24 cellular contexts compared by ENCODE assay signal in genomic region chrX:15758140-15758539, GRCh38. TPM values are rescaled to one million over a fixed set of nuclear protein-coding genes. Genes with fewer than 3 reads are reported as not detected.
DNase-seq lines count a peak whose midpoint lies in the region; ATAC-seq and TF ChIP-seq lines count a peak whose summit lies in the region.
"Had no signal": no experiment of that assay in that cellular context is flagged by ENCODE, and none has a peak within 500 bp of the region (broad histone marks: within the 10 kb centered on the region; RNA-seq: fewer than 3 reads in every experiment).

No MANE protein-coding gene starts in this region.

- POLR2A ChIA-PET in Panc1 (lab: Charles Lee) = no interaction called here
- POLR2A ChIA-PET in naive thymus-derived CD8-positive, alpha-beta T cell (lab: Charles Lee) = interaction anchor here (0.5 to 2.4 kb wide), 5 partner anchors 18 to 41 kb away, joined by 3 to 17 read pairs (median 7); partner anchors contain the start of genes CA5B and ZRSR2

- H3K36me3 Mint-ChIP-seq in activated T-cell treated with anti-CD3 and anti-CD28 coated beads, Interleukin-2, amount 50 U/mL, for 24 hours (ENCODE audit: low read depth) = peaks cover 3% of the 10 kb centered on the region
- H3K36me3 Mint-ChIP-seq in activated naive CD8-positive, alpha-beta T cell treated with anti-CD3 and anti-CD28 coated beads for 36 hours = peaks cover 3% of the 10 kb centered on the region
- peaks cover 0 to 10% (median 6%) of the 10 kb centered on the region in 3 donors for H3K36me3 Mint-ChIP-seq in naive thymus-derived CD8-positive, alpha-beta T cell

- H3K4me1 ChIP-seq in Panc1 (ENCODE audit: control insufficient read depth, insufficient read depth, low read length) (no peaks in the 10 kb centered on the region), osteoblast (ENCODE audit: insufficient read depth, low read length) (no peaks in the 10 kb centered on the region)
- H3K4me1 ChIP-seq: A549 had no signal

- DNase-seq in activated T-cell treated with anti-CD3 and anti-CD28 coated beads, Interleukin-2, amount 50 U/mL, for 24 hours = no peak
- no peak for DNase-seq in activated T-cell treated with anti-CD3 and anti-CD28 coated beads, Interleukin-2, amount 50 U/mL, for 48 hours
- DNase-seq in Panc1 (ENCODE audit: low read depth, low spot score) = no peak
- no peak for DNase-seq in activated naive CD8-positive, alpha-beta T cell treated with anti-CD3 and anti-CD28 coated beads for 36 hours
- DNase-seq in naive thymus-derived CD8-positive, alpha-beta T cell = peak in 8 of 10 donors; percentile 15 to 67 (median 40)
- DNase-seq in NCI-H1417 treated with DMSO at 0.1 percent for 48 hours (lab: John Stamatoyannopoulos, UW) = no peak
- no peak for DNase-seq in osteoblast (ENCODE audit: insufficient read length, low spot score, missing footprints)
- DNase-seq: activated CD4-positive, alpha-beta T cell treated with anti-CD3 and anti-CD28 coated beads for 48 hours; amygdala; DMS153; dorsolateral prefrontal cortex; erythroblast; foreskin melanocyte; GDM1; HFFc6; NCI-H1105 treated with DMSO at 0.1 percent for 48 hours; NCI-H2107; occipital lobe; stimulated activated CD4-positive, alpha-beta T cell treated with anti-CD3 and anti-CD28 coated beads, Interleukin-4, amount 100 ng/mL, for 4 hours; substantia nigra had no signal

- H3K4me3 ChIP-seq in Panc1 (ENCODE audit: low read depth in 2 of 2, low read length in 2 of 2) (no peak overlapping the region), osteoblast (ENCODE audit: insufficient read depth, low read length) (no peak overlapping the region)
- H3K4me3 ChIP-seq: A549; BLaER1 treated with 17β-estradiol and CSF1 and Interleukin-3, amounts not matched to agents 10 nM and 100 nM; dorsolateral prefrontal cortex had no signal

- H3K36me3 ChIP-seq in Panc1 (ENCODE audit: control insufficient read depth, insufficient read depth, low read length) (no peaks in the 10 kb centered on the region), osteoblast (ENCODE audit: insufficient read depth, low read length) (no peaks in the 10 kb centered on the region)

- no peaks in the 10 kb centered on the region for H3K9me3 Mint-ChIP-seq in activated T-cell treated with anti-CD3 and anti-CD28 coated beads, Interleukin-2, amount 50 U/mL, for 24 hours
- no peaks in the 10 kb centered on the region for H3K9me3 Mint-ChIP-seq in activated naive CD8-positive, alpha-beta T cell treated with anti-CD3 and anti-CD28 coated beads for 36 hours
- H3K9me3 Mint-ChIP-seq in naive thymus-derived CD8-positive, alpha-beta T cell = no peaks in the 10 kb centered on the region
- H3K9me3 Mint-ChIP-seq: HFFc6 had no signal

- H3K27me3 Mint-ChIP-seq in activated T-cell treated with anti-CD3 and anti-CD28 coated beads, Interleukin-2, amount 50 U/mL, for 24 hours = no peaks in the 10 kb centered on the region
- H3K27me3 Mint-ChIP-seq in activated naive CD8-positive, alpha-beta T cell treated with anti-CD3 and anti-CD28 coated beads for 36 hours = no peaks in the 10 kb centered on the region
- no peaks in the 10 kb centered on the region for H3K27me3 Mint-ChIP-seq in naive thymus-derived CD8-positive, alpha-beta T cell

- H2AFZ ChIP-seq in osteoblast (ENCODE audit: low read length) = no peak overlapping the region

- H3K79me2 ChIP-seq in osteoblast (ENCODE audit: insufficient read depth, low read length) = no peaks in the 10 kb centered on the region

- peak; percentile 10; the same call in 1 of the 2 replicates for TF ChIP-seq CTCF in Panc1 (IDR thresholded peaks at IDR 0.05)
- TF ChIP-seq CTCF in osteoblast (IDR thresholded peaks at IDR 0.05; ENCODE audit: extremely low read depth, low read depth, low read length) = no peak

- H3K27me3 ChIP-seq in Panc1 (ENCODE audit: control insufficient read depth, insufficient read depth, low read length) = no peaks in the 10 kb centered on the region
- H3K27me3 ChIP-seq in osteoblast (ENCODE audit: insufficient read depth, low read length) = no peaks in the 10 kb centered on the region

- H3K9me3 ChIP-seq in Panc1 (ENCODE audit: control insufficient read depth, insufficient read depth, low read depth, low read length) (no peaks in the 10 kb centered on the region), osteoblast (ENCODE audit: low read depth, low read length) (no peaks in the 10 kb centered on the region)
- H3K9me3 ChIP-seq: A549 had no signal

- intact Hi-C loops in Panc1 (cut with micrococcal nuclease; ENCODE audit: unreplicated experiment) = no loop called here

- in situ Hi-C loops in Panc1 (cut with HindIII; ENCODE audit: low pct_unique_long_range_greater_than_20kb, low sequenced_read_pairs) = no loop called here

- BruUV-seq in Panc1 (replicated peaks; lab: Mats Ljungman, UMichigan) = no TSS peak

- H3K4me1 Mint-ChIP-seq in activated T-cell treated with anti-CD3 and anti-CD28 coated beads, Interleukin-2, amount 50 U/mL, for 24 hours (ENCODE audit: low read depth) = peaks cover 61% of the 10 kb centered on the region
- peaks cover 33% of the 10 kb centered on the region for H3K4me1 Mint-ChIP-seq in activated naive CD8-positive, alpha-beta T cell treated with anti-CD3 and anti-CD28 coated beads for 36 hours
- H3K4me1 Mint-ChIP-seq in naive thymus-derived CD8-positive, alpha-beta T cell = peaks cover 19 to 61% (median 53%) of the 10 kb centered on the region in 4 donors

- no peak overlapping the region for H3K4me2 ChIP-seq in osteoblast (ENCODE audit: insufficient read depth, low read length)
- H3K4me2 ChIP-seq: A549; BLaER1 treated with 17β-estradiol and CSF1 and Interleukin-3, amounts not matched to agents 10 nM and 100 nM had no signal

- CTCF ChIA-PET in Panc1 (lab: Charles Lee) = no interaction called here

- H3K27ac ChIP-seq in Panc1 (ENCODE audit: low read length) (no peak overlapping the region), osteoblast (ENCODE audit: low read depth, low read length) (no peak overlapping the region)
- H3K27ac ChIP-seq: A549; BLaER1 treated with 17β-estradiol and CSF1 and Interleukin-3, amounts not matched to agents 10 nM and 100 nM; HL-60 had no signal

- ATAC-seq in Panc1 (no peak), GM21786 (IDR thresholded peaks at IDR 0.05; ENCODE audit: unreplicated experiment) (no peak)
- peak; percentile 84 to 96 for ATAC-seq in naive thymus-derived CD8-positive, alpha-beta T cell
- ATAC-seq: A549 had no signal

- peak overlapping the region; percentile 76 for H3K27ac Mint-ChIP-seq in activated T-cell treated with anti-CD3 and anti-CD28 coated beads, Interleukin-2, amount 50 U/mL, for 24 hours
- H3K27ac Mint-ChIP-seq in activated naive CD8-positive, alpha-beta T cell treated with anti-CD3 and anti-CD28 coated beads for 36 hours = peak overlapping the region; percentile 83
- peak overlapping the region; percentile 73 to 96 (median 92) for H3K27ac Mint-ChIP-seq in naive thymus-derived CD8-positive, alpha-beta T cell
- H3K27ac Mint-ChIP-seq: HFFc6 had no signal

- no peak overlapping the region for H3K4me3 Mint-ChIP-seq in activated T-cell treated with anti-CD3 and anti-CD28 coated beads, Interleukin-2, amount 50 U/mL, for 24 hours
- H3K4me3 Mint-ChIP-seq in activated naive CD8-positive, alpha-beta T cell treated with anti-CD3 and anti-CD28 coated beads for 36 hours = no peak overlapping the region
- H3K4me3 Mint-ChIP-seq in naive thymus-derived CD8-positive, alpha-beta T cell = peak overlapping the region in 9 of 10 donors; percentile 16 to 77 (median 41)
- H3K4me3 Mint-ChIP-seq: HFFc6 had no signal

- no peaks in the 10 kb centered on the region for H4K20me1 ChIP-seq in osteoblast (ENCODE audit: insufficient read depth, low read length)

RNA-seq across cellular contexts. Expression of gene CA5B, which starts 20.1 kb away (rescaled TPM):
- total RNA-seq in Panc1 (2021; ENCODE audit: unreplicated experiment) (6.8 TPM), osteoblast (6.9 and 10.0 TPM in 2 replicates)
- 6.5 TPM for polyA plus RNA-seq in Panc1 (2012; ENCODE audit: insufficient read length)
- 1 to 10 TPM; 5.4 to 5.9 TPM for total RNA-seq in activated naive CD8-positive, alpha-beta T cell treated with anti-CD3 and anti-CD28 coated beads for 36 hours
- 10 to 100 TPM; 37.3 to 41.2 TPM for total RNA-seq in naive thymus-derived CD8-positive, alpha-beta T cell
- 10 to 100 TPM; 44.2 to 69.4 (median 62.1) TPM for polyA plus RNA-seq in naive thymus-derived CD8-positive, alpha-beta T cell

RNA-seq across cellular contexts. Expression of gene ZRSR2, which starts 32.1 kb away (rescaled TPM):
- 3.0 TPM for total RNA-seq in Panc1 (2021; ENCODE audit: unreplicated experiment)
- polyA plus RNA-seq in Panc1 (2012; ENCODE audit: insufficient read length) = 4.0 TPM
- total RNA-seq in activated naive CD8-positive, alpha-beta T cell treated with anti-CD3 and anti-CD28 coated beads for 36 hours = 10 to 100 TPM; 11.2 to 12.5 TPM
- 10 to 100 TPM; 22.4 to 24.9 TPM for total RNA-seq in naive thymus-derived CD8-positive, alpha-beta T cell
- 10 to 100 TPM; 15.1 to 44.8 (median 27.7) TPM for polyA plus RNA-seq in naive thymus-derived CD8-positive, alpha-beta T cell
- total RNA-seq in osteoblast = 2.9 and 4.1 TPM in 2 replicates

Comparison
In these comparisons a context has a peak if more than half of its experiments do, and no peak if none do; other contexts are left out.
1. DNase-seq: peak in naive thymus-derived CD8-positive, alpha-beta T cell (8 of 10); none in activated T-cell treated with anti-CD3 and anti-CD28 coated beads, Interleukin-2, amount 50 U/mL, for 24 hours (single experiment), activated T-cell treated with anti-CD3 and anti-CD28 coated beads, Interleukin-2, amount 50 U/mL, for 48 hours (0 of 2), Panc1 (single experiment), activated naive CD8-positive, alpha-beta T cell treated with anti-CD3 and anti-CD28 coated beads for 36 hours (single experiment), NCI-H1417 treated with DMSO at 0.1 percent for 48 hours (single experiment) and osteoblast (single experiment).
2. H3K4me3 Mint-ChIP-seq: peak in naive thymus-derived CD8-positive, alpha-beta T cell (9 of 10); none in activated T-cell treated with anti-CD3 and anti-CD28 coated beads, Interleukin-2, amount 50 U/mL, for 24 hours (single experiment) and activated naive CD8-positive, alpha-beta T cell treated with anti-CD3 and anti-CD28 coated beads for 36 hours (single experiment).
3. ATAC-seq: peak in naive thymus-derived CD8-positive, alpha-beta T cell (2 of 2); none in Panc1 (single experiment) and GM21786 (single experiment).
4. Peak in every context shown above with its lines, with median percentiles within 50 percentile points of each other: H3K27ac Mint-ChIP-seq.